In genomic region chr10:65802391-65802790, GRCh38 we compare ENCODE assay signal across 9 cellular contexts.
"Had no signal": no experiment of that assay in that cellular context is flagged by ENCODE, and none has a peak within 500 bp of the region (broad histone marks: within the 10 kb centered on the region; RNA-seq: fewer than 3 reads in every experiment).

No MANE protein-coding gene starts in this region.

- H3K4me3 ChIP-seq: GM23248, K562 had no signal

- H2AFZ ChIP-seq: GM23248 had no signal

- DNase-seq: GM23248, GOT3, H9, HCEC 1CT, IMR-90, KG1 had no signal

- H3K9ac ChIP-seq: GM23248 had no signal

- ATAC-seq: K562 had no signal

- H3K27ac ChIP-seq: GM23248 had no signal

- FAIRE-seq: H54, HTR-8/SVneo, K562 had no signal
